Comparison of ENCODE assay signal across 12 cellular contexts in genomic region chrX:155747520-155747919, GRCh38.
DNase-seq lines count a peak whose midpoint lies in the region; ATAC-seq and TF ChIP-seq lines count a peak whose summit lies in the region.
"Had no signal": no experiment of that assay in that cellular context is flagged by ENCODE, and none has a peak within 500 bp of the region (broad histone marks: within the 10 kb centered on the region; RNA-seq: fewer than 3 reads in every experiment).

No MANE protein-coding gene starts in this region.

- peak; percentile 55 for DNase-seq in DMS53 (lab: John Stamatoyannopoulos, UW)
- peak; percentile 43 for DNase-seq in LoVo (ENCODE audit: low spot score)
- peak in 2 of 3 donors; percentile 57 to 81 for DNase-seq in Peyer's patch
- DNase-seq in kidney tubule cell (ENCODE audit: low spot score): peak; percentile 58
- DNase-seq in upper lobe of right lung: no peak
- DNase-seq in AG08395 (ENCODE audit: low spot score): no peak
- no peak for DNase-seq in WERI-Rb-1
- no peak for DNase-seq in islet precursor cell
- DNase-seq: C1 segment of cervical spinal cord; effector CD8-positive, alpha-beta T cell; midbrain; NCI-H187 had no signal

- TF ChIP-seq CTCF in Peyer's patch (IDR thresholded peaks at IDR 0.05) (no peak), upper lobe of right lung (IDR thresholded peaks at IDR 0.05) (no peak), WERI-Rb-1 (IDR thresholded peaks at IDR 0.05; ENCODE audit: low read depth, low read length) (no peak)

- no peaks in the 10 kb centered on the region for H3K4me1 ChIP-seq in Peyer's patch
- H3K4me1 ChIP-seq in upper lobe of right lung: peaks cover 4% of the 10 kb centered on the region

- TF ChIP-seq POLR2A in Peyer's patch (IDR thresholded peaks at IDR 0.05): no peak

- no peaks in the 10 kb centered on the region for H3K9me3 ChIP-seq in Peyer's patch
- no peaks in the 10 kb centered on the region for H3K9me3 ChIP-seq in upper lobe of right lung
- no peaks in the 10 kb centered on the region for H3K9me3 ChIP-seq in WERI-Rb-1 (ENCODE audit: severe bottlenecking)

- H3K4me3 ChIP-seq in Peyer's patch: no peak overlapping the region
- no peak overlapping the region for H3K4me3 ChIP-seq in upper lobe of right lung
- no peak overlapping the region for H3K4me3 ChIP-seq in WERI-Rb-1 (ENCODE audit: low read depth, low read length)

- no peak overlapping the region for H3K27ac ChIP-seq in Peyer's patch
- no peak overlapping the region for H3K27ac ChIP-seq in upper lobe of right lung
- H3K27ac ChIP-seq in WERI-Rb-1: no peak overlapping the region

- ATAC-seq in upper lobe of right lung: no peak

- intact Hi-C loops in upper lobe of right lung (cut with DNase I): no loop called here

- H3K36me3 ChIP-seq in Peyer's patch (no peaks in the 10 kb centered on the region), upper lobe of right lung (no peaks in the 10 kb centered on the region), WERI-Rb-1 (no peaks in the 10 kb centered on the region)

- H3K27me3 ChIP-seq in Peyer's patch: no peaks in the 10 kb centered on the region
- no peaks in the 10 kb centered on the region for H3K27me3 ChIP-seq in upper lobe of right lung
- H3K27me3 ChIP-seq in WERI-Rb-1 (ENCODE audit: insufficient read depth, low read depth, severe bottlenecking): peaks cover 27% of the 10 kb centered on the region

Comparison
In these comparisons a context has a peak if more than half of its experiments do, and no peak if none do; other contexts are left out.
1. DNase-seq: peak in DMS53 (single experiment), LoVo (single experiment), Peyer's patch (2 of 3) and kidney tubule cell (single experiment); none in upper lobe of right lung (single experiment), AG08395 (single experiment), WERI-Rb-1 (single experiment) and islet precursor cell (single experiment).